ENCODE assay signal across 1 cellular context in genomic region chr1:229557913-229558414, GRCh38.
TF ChIP-seq lines count a peak whose summit lies in the region.

No MANE protein-coding gene starts in this region.

TF ChIP-seq in HepG2, 621 proteins besides CTCF, POLR2A, EP300 and RAD21 (continued from another document and continues in another):
- TF ChIP-seq KDM2A (CRISPR knock-in tag; IDR thresholded peaks at IDR 0.05; ENCODE audit: borderline replicate concordance, low read depth): peak; percentile 30; the same call in 1 of the 2 replicates
- no peak for TF ChIP-seq JDP2 (CRISPR knock-in tag; IDR thresholded peaks at IDR 0.05; ENCODE audit: borderline replicate concordance)
- no peak for TF ChIP-seq NFAT5 (CRISPR knock-in tag; IDR thresholded peaks at IDR 0.05)
- TF ChIP-seq HNRNPH1 (optimal IDR thresholded peaks at IDR 0.05; ENCODE audit: low read depth, low read length): no peak
- TF ChIP-seq ZBTB46 (CRISPR knock-in tag; IDR thresholded peaks at IDR 0.05; ENCODE audit: borderline replicate concordance): no peak
- TF ChIP-seq ZNF761 (CRISPR knock-in tag; conservative IDR thresholded peaks at IDR 0.05): no peak
- TF ChIP-seq HIVEP1 (CRISPR knock-in tag; IDR thresholded peaks at IDR 0.05): no peak
- TF ChIP-seq DNMT1 (CRISPR knock-in tag; IDR thresholded peaks at IDR 0.05): no peak
- TF ChIP-seq ZNF549 (CRISPR knock-in tag; IDR thresholded peaks at IDR 0.05): no peak
- no peak for TF ChIP-seq ZNF552 (CRISPR knock-in tag; IDR thresholded peaks at IDR 0.05; ENCODE audit: borderline replicate concordance)
- no peak for TF ChIP-seq ZNF646 (CRISPR knock-in tag; IDR thresholded peaks at IDR 0.05)
- TF ChIP-seq TCF7 (IDR thresholded peaks at IDR 0.05; ENCODE audit: low read depth): no peak
- no peak for TF ChIP-seq KIAA2018 (CRISPR knock-in tag; IDR thresholded peaks at IDR 0.05; ENCODE audit: borderline replicate concordance)
- peak; percentile 13; the same call in 1 of the 2 replicates for TF ChIP-seq YEATS4 (CRISPR knock-in tag; IDR thresholded peaks at IDR 0.05; ENCODE audit: borderline replicate concordance)
- TF ChIP-seq ARNT2 (CRISPR knock-in tag; IDR thresholded peaks at IDR 0.05; ENCODE audit: low read depth): no peak
- no peak for TF ChIP-seq LRRFIP1 (CRISPR knock-in tag; conservative IDR thresholded peaks at IDR 0.05)
